ENCODE assay signal across 8 cellular contexts in genomic region chr7:150404172-150404784, GRCh38. TPM values are rescaled to one million over a fixed set of nuclear protein-coding genes. Genes with fewer than 3 reads are reported as not detected.
DNase-seq lines count a peak whose midpoint lies in the region; ATAC-seq, FAIRE-seq and TF ChIP-seq lines count a peak whose summit lies in the region.

No MANE protein-coding gene starts in this region.

- H3K4me3 Mint-ChIP-seq in activated naive CD4-positive, alpha-beta T cell treated with anti-CD3 and anti-CD28 coated beads, Interleukin-2, amount 10 ng/mL, durations not matched to agents 7 days and 5 days = peak overlapping the region; percentile 80

- DNase-seq in activated naive CD4-positive, alpha-beta T cell treated with anti-CD3 and anti-CD28 coated beads, Interleukin-2, amount 10 ng/mL, durations not matched to agents 7 days and 5 days = peak; percentile 20
- DNase-seq in activated naive CD4-positive, alpha-beta T cell (lab: John Stamatoyannopoulos, UW) = no peak
- DNase-seq in body of pancreas (peak in 1 of 4 donors; percentile 12), right lobe of liver (no peak), transverse colon (peak; percentile 15), NCI-H2029 (lab: John Stamatoyannopoulos, UW) (no peak), H54 (ENCODE audit: insufficient read length, low spot score) (no peak)

- no peaks in the 10 kb centered on the region for H3K27me3 ChIP-seq in body of pancreas
- H3K27me3 ChIP-seq in right lobe of liver = no peaks in the 10 kb centered on the region
- H3K27me3 ChIP-seq in transverse colon = no peaks in the 10 kb centered on the region

- in situ Hi-C loops in transverse colon (cut with MboI; ENCODE audit: low pct_ligation_motif_present in 1 of 4, low pct_unique_long_range_greater_than_20kb in 1 of 4, low sequenced_read_pairs in 3 of 4) = loop anchor here in 3 of 4 donors (25.0 kb wide), 1 partner anchor 92 kb away; the partner anchor contains the start of genes ACTR3C (in 3 of the 3) and LRRC61 (in 3 of the 3)

- CTCF ChIA-PET in activated naive CD4-positive, alpha-beta T cell treated with anti-CD3 and anti-CD28 coated beads, Interleukin-2, amount 10 ng/mL, durations not matched to agents 7 days and 5 days (lab: Charles Lee) = interaction anchor here (0.7 to 1.3 kb wide), 6 partner anchors 11 to 50 kb away, joined by 3 to 6 read pairs (median 4); no protein-coding TSS in a partner anchor

- 53 to 65% methylated on average over 16 of the region's 16 CpGs for WGBS in body of pancreas, 2 donors
- 34% methylated on average over 13 of the region's 16 CpGs for WGBS in right lobe of liver (ENCODE audit: insufficient coverage, low coverage, low lambda C conversion rate, missing lambda C conversion rate)
- 22 to 25% methylated on average over 15 to 16 of the region's 16 CpGs for WGBS in transverse colon (ENCODE audit: low coverage in 1 of 2), 2 donors

- intact Hi-C loops in body of pancreas (cut with DNase I) (loop anchor here (10.0 kb wide), 1 partner anchor 119 kb away; no protein-coding TSS in a partner anchor), right lobe of liver (cut with DNase I) (no loop called here), transverse colon (cut with DNase I; ENCODE audit: low total_unique reads) (no loop called here)

- no peak for TF ChIP-seq POLR2A in body of pancreas (IDR thresholded peaks at IDR 0.05)
- no peak for TF ChIP-seq POLR2A in right lobe of liver (IDR thresholded peaks at IDR 0.05)
- TF ChIP-seq POLR2A in transverse colon (IDR thresholded peaks at IDR 0.05) = no peak
- TF ChIP-seq POLR2A in H54 (IDR thresholded peaks at IDR 0.05; ENCODE audit: low read depth, low read length) = no peak

- H3K9me3 Mint-ChIP-seq in activated naive CD4-positive, alpha-beta T cell treated with anti-CD3 and anti-CD28 coated beads, Interleukin-2, amount 10 ng/mL, durations not matched to agents 7 days and 5 days = no peaks in the 10 kb centered on the region

- H3K4me1 ChIP-seq in body of pancreas = peaks cover 58% of the 10 kb centered on the region
- H3K4me1 ChIP-seq in right lobe of liver = peaks cover 0 to 23% (median 8%) of the 10 kb centered on the region in 4 donors
- peaks cover 8 to 45% (median 41%) of the 10 kb centered on the region in 4 donors for H3K4me1 ChIP-seq in transverse colon

- ATAC-seq in body of pancreas = no peak
- no peak for ATAC-seq in right lobe of liver
- ATAC-seq in HG03095 (IDR thresholded peaks at IDR 0.05; ENCODE audit: unreplicated experiment) = no peak

- H3K9me3 ChIP-seq in body of pancreas = no peaks in the 10 kb centered on the region
- no peaks in the 10 kb centered on the region for H3K9me3 ChIP-seq in right lobe of liver
- no peaks in the 10 kb centered on the region for H3K9me3 ChIP-seq in transverse colon

- H3K27me3 Mint-ChIP-seq in activated naive CD4-positive, alpha-beta T cell treated with anti-CD3 and anti-CD28 coated beads, Interleukin-2, amount 10 ng/mL, durations not matched to agents 7 days and 5 days = no peaks in the 10 kb centered on the region

- TF ChIP-seq EP300 in transverse colon (IDR thresholded peaks at IDR 0.05; ENCODE audit: low read depth) = no peak

- H3K4me3 ChIP-seq in body of pancreas (peak overlapping the region in 1 of 2 donors; percentile 36), right lobe of liver (peak overlapping the region; percentile 71 to 78 (median 72)), transverse colon (peak overlapping the region; percentile 52 to 88 (median 63))

- H3K27ac ChIP-seq in body of pancreas (peak overlapping the region; percentile 86 to 96 (median 91)), right lobe of liver (peak overlapping the region; percentile 88 to 96 (median 95)), transverse colon (peak overlapping the region; percentile 95 to 99 (median 98))

- H3K27ac Mint-ChIP-seq in activated naive CD4-positive, alpha-beta T cell treated with anti-CD3 and anti-CD28 coated beads, Interleukin-2, amount 10 ng/mL, durations not matched to agents 7 days and 5 days = peak overlapping the region; percentile 86

- H3K4me1 Mint-ChIP-seq in activated naive CD4-positive, alpha-beta T cell treated with anti-CD3 and anti-CD28 coated beads, Interleukin-2, amount 10 ng/mL, durations not matched to agents 7 days and 5 days = peaks cover 49% of the 10 kb centered on the region

- no peak for FAIRE-seq in H54 (lab: Jason Lieb, UNC)

- TF ChIP-seq CTCF in body of pancreas (IDR thresholded peaks at IDR 0.05) = no peak
- TF ChIP-seq CTCF in right lobe of liver (IDR thresholded peaks at IDR 0.05) = no peak
- TF ChIP-seq CTCF in transverse colon (IDR thresholded peaks at IDR 0.05) = no peak

- H3K36me3 ChIP-seq in body of pancreas (replicated peaks in 1 of 2; ENCODE audit: insufficient read depth in 1 of 2, low read depth in 2 of 2) (no peaks in the 10 kb centered on the region), right lobe of liver (no peaks in the 10 kb centered on the region), transverse colon (no peaks in the 10 kb centered on the region)

- peaks cover 11% of the 10 kb centered on the region for H3K36me3 Mint-ChIP-seq in activated naive CD4-positive, alpha-beta T cell treated with anti-CD3 and anti-CD28 coated beads, Interleukin-2, amount 10 ng/mL, durations not matched to agents 7 days and 5 days

RNA-seq across cellular contexts. Expression of gene ZNF775, which starts 25.1 kb away (rescaled TPM):
- 10 to 100 TPM in 1 of 2 donors, 1 to 10 TPM in 1; 6.0 to 10.2 TPM for total RNA-seq in body of pancreas
- total RNA-seq in right lobe of liver = 1 to 10 TPM in 3 of 6 experiments, under 1 TPM in 3; 0.44 to 1.6 (median 0.96) TPM
- total RNA-seq in transverse colon = 10 to 100 TPM in 3 of 4 donors, 1 to 10 TPM in 1; 8.9 to 75.2 (median 15.2) TPM

RNA-seq across cellular contexts. Expression of gene REPIN1, which starts 35.7 kb away (rescaled TPM):
- total RNA-seq in body of pancreas = 100 to 1,000 TPM in 1 of 2 donors, 10 to 100 TPM in 1; 77.0 to 117 TPM
- 100 to 1,000 TPM in 2 of 6 experiments, 10 to 100 TPM in 4; 56.2 to 133 (median 73.5) TPM for total RNA-seq in right lobe of liver
- 100 to 1,000 TPM; 182 to 414 (median 247) TPM for total RNA-seq in transverse colon

RNA-seq across cellular contexts. Expression of gene GIMAP8, which starts 46.2 kb away (rescaled TPM):
- 1 to 10 TPM in 1 of 2 donors, under 1 TPM in 1; 0.99 to 5.4 TPM for total RNA-seq in body of pancreas
- total RNA-seq in right lobe of liver = 1 to 10 TPM; 2.7 to 10.0 (median 6.2) TPM
- 1 to 10 TPM; 1.5 to 4.3 (median 2.9) TPM for total RNA-seq in transverse colon

Comparison
In these comparisons a context has a peak if more than half of its experiments do, and no peak if none do; other contexts are left out.
1. DNase-seq: peak in activated naive CD4-positive, alpha-beta T cell treated with anti-CD3 and anti-CD28 coated beads, Interleukin-2, amount 10 ng/mL, durations not matched to agents 7 days and 5 days (single experiment) and transverse colon (single experiment); none in activated naive CD4-positive, alpha-beta T cell (0 of 4), right lobe of liver (0 of 3), NCI-H2029 (single experiment) and H54 (single experiment).
2. Peak in every context shown above with its lines, with median percentiles within 50 percentile points of each other: H3K27ac ChIP-seq.